In genomic region chr5:43120720-43121564, GRCh38 we compare ENCODE assay signal across 8 cellular contexts. TPM values are rescaled to one million over a fixed set of nuclear protein-coding genes. Genes with fewer than 3 reads are reported as not detected.
DNase-seq lines count a peak whose midpoint lies in the region; ATAC-seq and TF ChIP-seq lines count a peak whose summit lies in the region.

A gene with protein sequence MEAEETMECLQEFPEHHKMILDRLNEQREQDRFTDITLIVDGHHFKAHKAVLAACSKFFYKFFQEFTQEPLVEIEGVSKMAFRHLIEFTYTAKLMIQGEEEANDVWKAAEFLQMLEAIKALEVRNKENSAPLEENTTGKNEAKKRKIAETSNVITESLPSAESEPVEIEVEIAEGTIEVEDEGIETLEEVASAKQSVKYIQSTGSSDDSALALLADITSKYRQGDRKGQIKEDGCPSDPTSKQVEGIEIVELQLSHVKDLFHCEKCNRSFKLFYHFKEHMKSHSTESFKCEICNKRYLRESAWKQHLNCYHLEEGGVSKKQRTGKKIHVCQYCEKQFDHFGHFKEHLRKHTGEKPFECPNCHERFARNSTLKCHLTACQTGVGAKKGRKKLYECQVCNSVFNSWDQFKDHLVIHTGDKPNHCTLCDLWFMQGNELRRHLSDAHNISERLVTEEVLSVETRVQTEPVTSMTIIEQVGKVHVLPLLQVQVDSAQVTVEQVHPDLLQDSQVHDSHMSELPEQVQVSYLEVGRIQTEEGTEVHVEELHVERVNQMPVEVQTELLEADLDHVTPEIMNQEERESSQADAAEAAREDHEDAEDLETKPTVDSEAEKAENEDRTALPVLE (plus strand): TSS chr5:43120914. CDS start chr5:43122054, 1,140 bp downstream.

- H3K9ac ChIP-seq in OCI-LY3 (ENCODE audit: low read length), result peak within 1 kb of the TSS; percentile 90

- DNase-seq in D341Med (ENCODE audit: low spot score) (peak; percentile 94), HuH-7 (ENCODE audit: low spot score) (peak; percentile 95), activated T-cell treated with anti-CD3 and anti-CD28 coated beads for 1 hour (ENCODE audit: low read depth) (peak; percentile 96), epidermal melanocyte (ENCODE audit: insufficient read length, low spot score) (peak; percentile 79)
- DNase-seq in stimulated activated CD8-positive, alpha-beta memory T cell treated with anti-CD3 and anti-CD28 coated beads, Interleukin-4, amount 100 ng/mL, for 1 hour (ENCODE audit: low read depth in 2 of 2, low spot score in 1 of 2), result peak; percentile 91

- H3K4me1 ChIP-seq in OCI-LY3 (ENCODE audit: low read length), result peaks cover 25% of the 10 kb centered on the region
- H3K4me1 ChIP-seq in mononuclear cell (ENCODE audit: insufficient read depth, low read length), result peaks cover 24% of the 10 kb centered on the region

- H3K27ac ChIP-seq in OCI-LY3 (ENCODE audit: low read length), result peak within 1 kb of the TSS; percentile 86

- no peaks in the 10 kb centered on the region for H3K27me3 ChIP-seq in OCI-LY3 (ENCODE audit: low read depth, low read length)
- no peaks in the 10 kb centered on the region for H3K27me3 ChIP-seq in mononuclear cell (ENCODE audit: insufficient read depth, low read length)

- no peaks in the 10 kb centered on the region for H4K20me1 ChIP-seq in OCI-LY3 (ENCODE audit: insufficient read depth, low read length)

- ATAC-seq in GM21515 (IDR thresholded peaks at IDR 0.05; ENCODE audit: unreplicated experiment), result peak; percentile 95

- H3K9me3 ChIP-seq in OCI-LY3 (ENCODE audit: insufficient read depth, low read length) (no peaks in the 10 kb centered on the region), mononuclear cell (ENCODE audit: low read depth, low read length) (no peaks in the 10 kb centered on the region)

- TF ChIP-seq CTCF in OCI-LY3 (IDR thresholded peaks at IDR 0.05; ENCODE audit: low read depth, low read length), result no peak

- H3K4me3 ChIP-seq in OCI-LY3 (ENCODE audit: low read length) (peak within 1 kb of the TSS; percentile 95), mononuclear cell (ENCODE audit: low read length) (peak within 1 kb of the TSS; percentile 92)

- H3K4me2 ChIP-seq in OCI-LY3 (ENCODE audit: low read length), result peak within 1 kb of the TSS; percentile 96

- peak within 1 kb of the TSS; percentile 47 for H2AFZ ChIP-seq in OCI-LY3 (ENCODE audit: low read depth, low read length)

- peaks cover 44% of the 10 kb centered on the region for H3K79me2 ChIP-seq in OCI-LY3 (ENCODE audit: low read length)

- H3K36me3 ChIP-seq in OCI-LY3 (replicated peaks; ENCODE audit: low read depth, low read length), result peaks cover 19% of the 10 kb centered on the region

RNA-seq across cellular contexts. Expression of the gene that starts here (rescaled TPM):
- total RNA-seq in mononuclear cell, result 71.7 TPM

Comparison
In these comparisons a context has a peak if more than half of its experiments do, and no peak if none do; other contexts are left out.
1. Peak in every context shown above with its lines: DNase-seq, ATAC-seq, H3K4me3 ChIP-seq and H3K27ac ChIP-seq.